In genomic region chr3:82085356-82085755, GRCh38 we compare ENCODE assay signal across 29 cellular contexts.
DNase-seq lines count a peak whose midpoint lies in the region; ATAC-seq, FAIRE-seq and TF ChIP-seq lines count a peak whose summit lies in the region.
"Had no signal": no experiment of that assay in that cellular context is flagged by ENCODE, and none has a peak within 500 bp of the region (broad histone marks: within the 10 kb centered on the region; RNA-seq: fewer than 3 reads in every experiment).

No MANE protein-coding gene starts in this region.

- H3K9ac ChIP-seq in endothelial cell of umbilical vein (replicated peaks; ENCODE audit: extremely low read depth, insufficient read depth, low read length) (peak overlapping the region; percentile 62), neuronal stem cell (ENCODE audit: low read depth, low read length, poor library complexity) (no peak overlapping the region)
- H3K9ac ChIP-seq: BLaER1 treated with 17β-estradiol and CSF1 and Interleukin-3, amounts not matched to agents 10 nM and 100 nM had no signal

- H4K20me1 ChIP-seq in GM23338 (replicated peaks; ENCODE audit: insufficient read depth) (no peaks in the 10 kb centered on the region), endothelial cell of umbilical vein (replicated peaks; ENCODE audit: control insufficient read depth, extremely low read depth, insufficient read depth, low read length) (no peaks in the 10 kb centered on the region)
- H4K20me1 ChIP-seq: BLaER1 treated with 17β-estradiol and CSF1 and Interleukin-3, amounts not matched to agents 10 nM and 100 nM had no signal

- H2BK5ac ChIP-seq in neuronal stem cell (ENCODE audit: low read length): no peak overlapping the region

- DNase-seq in GM23338 (ENCODE audit: low spot score) (no peak), LHCN-M2 (ENCODE audit: low read depth) (peak; percentile 6), endothelial cell of umbilical vein (ENCODE audit: low read depth, low spot score) (peak; percentile 65), neuronal stem cell (ENCODE audit: low spot score) (no peak), frontal cortex (ENCODE audit: low spot score in 2 of 2) (no peak)
- DNase-seq: activated CD8-positive, alpha-beta T cell treated with anti-CD3 and anti-CD28 coated beads for 36 hours; activated effector memory CD4-positive, alpha-beta T cell treated with Interleukin-2 at 50 U/mL for 16 hours; activated naive CD8-positive, alpha-beta T cell treated with anti-CD3 and anti-CD28 coated beads for 36 hours; cerebellar nuclear complex; DMS79 treated with DMSO at 0.1 percent for 48 hours; GF-D8; head of caudate nucleus; left colon; naive thymus-derived CD4-positive, alpha-beta T cell; NCI-H1436; NCI-H2107; NCI-H446; NCI-H82; ovary; stimulated activated CD4-positive, alpha-beta T cell treated with anti-CD3 and anti-CD28 coated beads, Interleukin-12 subunit alpha, Interleukin-12 subunit beta, amount 100 ng/mL, for 4 hours; stimulated activated CD4-positive, alpha-beta T cell treated with anti-CD3 and anti-CD28 coated beads, Interleukin-4, amount 100 ng/mL, for 1 hour; transverse colon had no signal

- H3K9me2 ChIP-seq in GM23338 (ENCODE audit: insufficient read depth): no peaks in the 10 kb centered on the region

- H3K4me1 Mint-ChIP-seq in GM23338: peaks cover 40% of the 10 kb centered on the region
- H3K4me1 Mint-ChIP-seq: activated naive CD8-positive, alpha-beta T cell treated with anti-CD3 and anti-CD28 coated beads for 36 hours; naive thymus-derived CD4-positive, alpha-beta T cell had no signal

- H3K4ac ChIP-seq in neuronal stem cell (ENCODE audit: low read length): no peak overlapping the region

- TF ChIP-seq CTCF in GM23338 (conservative IDR thresholded peaks at IDR 0.05; ENCODE audit: low read depth in 2 of 2): no peak
- no peak for TF ChIP-seq CTCF in endothelial cell of umbilical vein (IDR thresholded peaks at IDR 0.05; ENCODE audit: extremely low read depth in 1 of 2, insufficient read depth in 1 of 2, low read depth in 1 of 2, low read length in 2 of 2)

- ATAC-seq in GM23338 (no peak), HG02642 (IDR thresholded peaks at IDR 0.05; ENCODE audit: poor library complexity, unreplicated experiment) (no peak), HG03039 (IDR thresholded peaks at IDR 0.05; ENCODE audit: unreplicated experiment) (no peak)
- ATAC-seq: activated CD8-positive, alpha-beta T cell treated with anti-CD3 and anti-CD28 coated beads for 36 hours; K562; left colon; naive thymus-derived CD4-positive, alpha-beta T cell had no signal

- intact Hi-C loops in endothelial cell of umbilical vein (cut with micrococcal nuclease): loop anchor here (1.0 to 10.0 kb wide), 2 partner anchors 324 to 1139 kb away; partner anchors contain the start of gene GBE1

- no peaks in the 10 kb centered on the region for H3K79me2 ChIP-seq in GM23338 (replicated peaks; ENCODE audit: insufficient read depth)
- no peaks in the 10 kb centered on the region for H3K79me2 ChIP-seq in endothelial cell of umbilical vein (ENCODE audit: control insufficient read depth, insufficient read depth, low read length)

- no peaks in the 10 kb centered on the region for H3K27me3 Mint-ChIP-seq in GM23338 (ENCODE audit: insufficient read depth, low read depth, poor library complexity)
- H3K27me3 Mint-ChIP-seq: activated CD8-positive, alpha-beta T cell treated with anti-CD3 and anti-CD28 coated beads for 36 hours had no signal

- no peak overlapping the region for H2BK120ac ChIP-seq in neuronal stem cell (ENCODE audit: low read depth, low read length)

- H3K4me3 Mint-ChIP-seq in GM23338: no peak overlapping the region
- H3K4me3 Mint-ChIP-seq: activated CD8-positive, alpha-beta T cell treated with anti-CD3 and anti-CD28 coated beads for 36 hours; activated naive CD8-positive, alpha-beta T cell treated with anti-CD3 and anti-CD28 coated beads for 36 hours; naive thymus-derived CD4-positive, alpha-beta T cell had no signal

- H3K36me3 ChIP-seq in GM23338 (ENCODE audit: insufficient read depth) (no peaks in the 10 kb centered on the region), endothelial cell of umbilical vein (ENCODE audit: control insufficient read depth in 2 of 2, extremely low read depth in 1 of 2, insufficient read depth in 2 of 2, low read length in 2 of 2) (no peaks in the 10 kb centered on the region), neuronal stem cell (replicated peaks in 1 of 2; ENCODE audit: control insufficient read depth in 2 of 2, insufficient read depth in 2 of 2, low read length in 2 of 2) (no peaks in the 10 kb centered on the region)
- H3K36me3 ChIP-seq: ascending aorta; BLaER1 treated with 17β-estradiol and CSF1 and Interleukin-3, amounts not matched to agents 10 nM and 100 nM; ovary; right atrium auricular region; transverse colon had no signal

- H3K27ac ChIP-seq in GM23338 (ENCODE audit: low read depth) (no peak overlapping the region), endothelial cell of umbilical vein (ENCODE audit: insufficient read depth, low read depth, low read length) (peak overlapping the region; percentile 82), neuronal stem cell (replicated peaks; ENCODE audit: low read length) (no peak overlapping the region)
- H3K27ac ChIP-seq: ascending aorta; BLaER1 treated with 17β-estradiol and CSF1 and Interleukin-3, amounts not matched to agents 10 nM and 100 nM; ovary; right atrium auricular region; RWPE1; transverse colon had no signal

- no peaks in the 10 kb centered on the region for H3K36me3 Mint-ChIP-seq in GM23338 (ENCODE audit: low read depth)
- H3K36me3 Mint-ChIP-seq: activated naive CD8-positive, alpha-beta T cell treated with anti-CD3 and anti-CD28 coated beads for 36 hours; naive thymus-derived CD4-positive, alpha-beta T cell had no signal

- TF ChIP-seq POLR2A in endothelial cell of umbilical vein (IDR thresholded peaks at IDR 0.05; ENCODE audit: low read depth, low read length): no peak

- no peak overlapping the region for H3K23ac ChIP-seq in neuronal stem cell (ENCODE audit: low read depth, low read length, poor library complexity)

- no peak overlapping the region for H2AK5ac ChIP-seq in neuronal stem cell (ENCODE audit: low read depth, low read length)

- H2BK15ac ChIP-seq in neuronal stem cell (ENCODE audit: low read length): no peak overlapping the region

- H3K4me2 ChIP-seq in GM23338 (peak overlapping the region; percentile 50), endothelial cell of umbilical vein (ENCODE audit: insufficient read depth, low read length) (peak overlapping the region; percentile 92), neuronal stem cell (ENCODE audit: insufficient read depth, low read length, poor library complexity, severe bottlenecking) (no peak overlapping the region)

- no peaks in the 10 kb centered on the region for H3F3A ChIP-seq in GM23338 (replicated peaks; ENCODE audit: low read depth)

- dilution Hi-C loops in endothelial cell of umbilical vein (cut with MboI; ENCODE audit: extremely low pct_ligation_motif_present, low sequenced_read_pairs): no loop called here

- FAIRE-seq in endothelial cell of umbilical vein (lab: Jason Lieb, UNC) (peak; percentile 37), frontal cortex (lab: Jason Lieb, UNC) (no peak)
- FAIRE-seq: K562 had no signal

- H3K9me3 Mint-ChIP-seq in GM23338: no peaks in the 10 kb centered on the region
- H3K9me3 Mint-ChIP-seq: activated CD8-positive, alpha-beta T cell treated with anti-CD3 and anti-CD28 coated beads for 36 hours; activated naive CD8-positive, alpha-beta T cell treated with anti-CD3 and anti-CD28 coated beads for 36 hours had no signal

- BruUV-seq in endothelial cell of umbilical vein (replicated peaks; lab: Mats Ljungman, UMichigan): TSS peak; percentile 10

- no peak overlapping the region for H4K8ac ChIP-seq in neuronal stem cell (ENCODE audit: low read depth, low read length)

- no peak overlapping the region for H3K14ac ChIP-seq in neuronal stem cell (ENCODE audit: low read length)

- no CpG with 5 or more reads among the region's 3 CpGs for WGBS in neuronal stem cell (ENCODE audit: extremely low coverage in 2 of 2, insufficient read length in 2 of 2, insufficient replicate concordance in 1 of 2), 2 donors

- H3K27me3 ChIP-seq in GM23338 (ENCODE audit: insufficient read depth) (no peaks in the 10 kb centered on the region), endothelial cell of umbilical vein (ENCODE audit: control insufficient read depth in 2 of 2, insufficient read depth in 2 of 2, low read length in 2 of 2) (no peaks in the 10 kb centered on the region), neuronal stem cell (ENCODE audit: control insufficient read depth in 3 of 3, insufficient read depth in 3 of 3, low read depth in 1 of 3, low read length in 3 of 3) (no peaks in the 10 kb centered on the region)
- H3K27me3 ChIP-seq: ascending aorta; BLaER1 treated with 17β-estradiol and CSF1 and Interleukin-3, amounts not matched to agents 10 nM and 100 nM; ovary; right atrium auricular region; transverse colon had no signal

- no peak overlapping the region for H2BK12ac ChIP-seq in neuronal stem cell (ENCODE audit: low read length)

- H3K4me1 ChIP-seq in GM23338 (ENCODE audit: insufficient read depth): peaks cover 44% of the 10 kb centered on the region
- peaks cover 59% of the 10 kb centered on the region for H3K4me1 ChIP-seq in endothelial cell of umbilical vein (ENCODE audit: control insufficient read depth, extremely low read depth, insufficient read depth, low read length)
- peaks cover 4 to 6% of the 10 kb centered on the region in 2 donors for H3K4me1 ChIP-seq in neuronal stem cell (ENCODE audit: control insufficient read depth in 2 of 2, insufficient read depth in 1 of 2, low read depth in 1 of 2, low read length in 2 of 2)
- H3K4me1 ChIP-seq: ascending aorta, transverse colon had no signal

- CTCF ChIA-PET in endothelial cell of umbilical vein (lab: Charles Lee): interaction anchor here (0.9 to 1.0 kb wide), 3 partner anchors 10 to 1299 kb away, joined by 3 read pairs; no protein-coding TSS in a partner anchor

- peak overlapping the region; percentile 37 for H3K27ac Mint-ChIP-seq in GM23338
- H3K27ac Mint-ChIP-seq: activated CD8-positive, alpha-beta T cell treated with anti-CD3 and anti-CD28 coated beads for 36 hours; activated naive CD8-positive, alpha-beta T cell treated with anti-CD3 and anti-CD28 coated beads for 36 hours; naive thymus-derived CD4-positive, alpha-beta T cell had no signal

- H3K9me3 ChIP-seq in endothelial cell of umbilical vein (replicated peaks; ENCODE audit: control insufficient read depth, insufficient read depth, low read length) (no peaks in the 10 kb centered on the region), neuronal stem cell (replicated peaks in 1 of 2; ENCODE audit: control insufficient read depth in 2 of 2, insufficient read depth in 1 of 2, low read depth in 1 of 2, low read length in 2 of 2) (no peaks in the 10 kb centered on the region)
- H3K9me3 ChIP-seq: ascending aorta; BLaER1 treated with 17β-estradiol and CSF1 and Interleukin-3, amounts not matched to agents 10 nM and 100 nM; ovary; right atrium auricular region; transverse colon had no signal

- POLR2A ChIA-PET in endothelial cell of umbilical vein (lab: Charles Lee): interaction anchor here (0.6 kb wide), 1 partner anchor 8 kb away, joined by 3 read pairs; no protein-coding TSS in a partner anchor

- no peaks in the 10 kb centered on the region for H3K79me1 ChIP-seq in neuronal stem cell (ENCODE audit: low read depth, low read length)

- no peak overlapping the region for H3K18ac ChIP-seq in neuronal stem cell (ENCODE audit: low read length)

- H2AFZ ChIP-seq in GM23338 (no peak overlapping the region), endothelial cell of umbilical vein (ENCODE audit: low read depth, low read length) (peak overlapping the region; percentile 77), neuronal stem cell (ENCODE audit: low read length) (peak overlapping the region; percentile 68)

- H3K9me1 ChIP-seq in endothelial cell of umbilical vein (replicated peaks; ENCODE audit: control insufficient read depth, extremely low read depth, insufficient read depth, low read length): no peaks in the 10 kb centered on the region

- H4K91ac ChIP-seq in neuronal stem cell (ENCODE audit: low read depth, low read length, poor library complexity): no peak overlapping the region

- H3K4me3 ChIP-seq in GM23338 (0 out of 2 replicates have a peak overlapping the region, but pooled peaks have one; percentile 2), endothelial cell of umbilical vein (replicated peaks in 1 of 3; ENCODE audit: insufficient read depth in 1 of 3, low read depth in 1 of 3, low read length in 3 of 3) (peak overlapping the region in 1 of 3 experiments; percentile 32), neuronal stem cell (ENCODE audit: low read length in 2 of 2) (no peak overlapping the region)
- H3K4me3 ChIP-seq: ascending aorta; BLaER1 treated with 17β-estradiol and CSF1 and Interleukin-3, amounts not matched to agents 10 nM and 100 nM; K562; ovary; transverse colon had no signal

Comparison
In these comparisons a context has a peak if more than half of its experiments do, and no peak if none do; other contexts are left out.
1. DNase-seq: peak in LHCN-M2 (single experiment) and endothelial cell of umbilical vein (single experiment); none in GM23338 (single experiment), neuronal stem cell (single experiment) and frontal cortex (0 of 2).